Comparison of ENCODE assay signal across 8 cellular contexts in genomic region chr15:74956648-74957300, GRCh38. TPM values are rescaled to one million over a fixed set of nuclear protein-coding genes. Genes with fewer than 3 reads are reported as not detected.
DNase-seq lines count a peak whose midpoint lies in the region; ATAC-seq and TF ChIP-seq lines count a peak whose summit lies in the region.

TSS of gene RPP25 (minus strand) at chr15:74956772. CDS start at chr15:74956583, 189 bp downstream.

- TF ChIP-seq EP300 in gastroesophageal sphincter (IDR thresholded peaks at IDR 0.05) = no peak

- peak in 1 of 2 donors; percentile 45 for TF ChIP-seq POLR2A in gastroesophageal sphincter (IDR thresholded peaks at IDR 0.05)

- peaks cover 0 to 4% (median 0%) of the 10 kb centered on the region in 7 donors for H3K9me3 Mint-ChIP-seq in CD4-positive, CD25-positive, alpha-beta regulatory T cell

- H3K4me3 Mint-ChIP-seq in CD4-positive, CD25-positive, alpha-beta regulatory T cell = peak within 1 kb of the TSS; percentile 79 to 86 (median 82)

- H3K9ac ChIP-seq in stomach smooth muscle (ENCODE audit: low read length in 2 of 2) = peak within 1 kb of the TSS; percentile 13 to 55

- H2AFZ ChIP-seq in neuron (ENCODE audit: low read depth, low read length) = peak within 1 kb of the TSS; percentile 88

- peak; percentile 47 to 74 (median 53) for DNase-seq in CD4-positive, CD25-positive, alpha-beta regulatory T cell
- DNase-seq in HT-29 (ENCODE audit: low spot score) (peak; percentile 90), RPMI7951 (ENCODE audit: low read depth) (peak; percentile 83)
- peak; percentile 79 for DNase-seq in activated naive CD4-positive, alpha-beta T cell treated with Interleukin-2 at 50 U/mL for 16 hours

- H3K36me3 ChIP-seq in CD4-positive, CD25-positive, alpha-beta regulatory T cell (ENCODE audit: control insufficient read depth, insufficient read depth, low read length) = no peaks in the 10 kb centered on the region
- H3K36me3 ChIP-seq in gastroesophageal sphincter (no peaks in the 10 kb centered on the region), neuron (ENCODE audit: insufficient read depth, low read length) (no peaks in the 10 kb centered on the region), stomach smooth muscle (ENCODE audit: control insufficient read depth in 2 of 2, insufficient read depth in 2 of 2, low read length in 2 of 2) (no peaks in the 10 kb centered on the region)

- peak; percentile 79 to 82 for ATAC-seq in CD4-positive, CD25-positive, alpha-beta regulatory T cell (ENCODE audit: low read depth in 2 of 2)
- peak; percentile 77 for ATAC-seq in GM19438 (IDR thresholded peaks at IDR 0.05; ENCODE audit: low read depth, unreplicated experiment)
- peak; percentile 90 for ATAC-seq in gastroesophageal sphincter

- H3K27ac Mint-ChIP-seq in CD4-positive, CD25-positive, alpha-beta regulatory T cell = peak within 1 kb of the TSS in 1 of 3 donors; percentile 26

- H3K9me3 ChIP-seq in CD4-positive, CD25-positive, alpha-beta regulatory T cell (ENCODE audit: control insufficient read depth in 2 of 2, low read length in 2 of 2) = no peaks in the 10 kb centered on the region
- H3K9me3 ChIP-seq in gastroesophageal sphincter = no peaks in the 10 kb centered on the region
- H3K9me3 ChIP-seq in neuron (ENCODE audit: low read length) = peaks cover 4% of the 10 kb centered on the region
- no peaks in the 10 kb centered on the region for H3K9me3 ChIP-seq in stomach smooth muscle (ENCODE audit: control insufficient read depth in 2 of 2, low read length in 2 of 2)

- peak within 1 kb of the TSS; percentile 35 for H3K4me3 ChIP-seq in CD4-positive, CD25-positive, alpha-beta regulatory T cell (ENCODE audit: low read depth, low read length)
- H3K4me3 ChIP-seq in gastroesophageal sphincter = peak within 1 kb of the TSS; percentile 23 to 65
- H3K4me3 ChIP-seq in neuron (ENCODE audit: low read length) = peak within 1 kb of the TSS; percentile 50
- H3K4me3 ChIP-seq in stomach smooth muscle (ENCODE audit: low read length in 2 of 2) = peak within 1 kb of the TSS; percentile 70 to 73

- H3K27me3 ChIP-seq in CD4-positive, CD25-positive, alpha-beta regulatory T cell (ENCODE audit: control insufficient read depth, insufficient read depth, low read length) = peaks cover 12% of the 10 kb centered on the region
- H3K27me3 ChIP-seq in gastroesophageal sphincter = peaks cover 71% of the 10 kb centered on the region
- peaks cover 50% of the 10 kb centered on the region for H3K27me3 ChIP-seq in neuron (ENCODE audit: insufficient read depth, low read length)
- peaks cover 28 to 33% of the 10 kb centered on the region in 2 donors for H3K27me3 ChIP-seq in stomach smooth muscle (ENCODE audit: control insufficient read depth in 1 of 2, insufficient read depth in 2 of 2, low read length in 2 of 2)

- peaks cover 0 to 29% (median 7%) of the 10 kb centered on the region in 4 donors for H3K4me1 Mint-ChIP-seq in CD4-positive, CD25-positive, alpha-beta regulatory T cell

- H3K27me3 Mint-ChIP-seq in CD4-positive, CD25-positive, alpha-beta regulatory T cell = peaks cover 50% of the 10 kb centered on the region

- peaks cover 35% of the 10 kb centered on the region for H3K4me1 ChIP-seq in CD4-positive, CD25-positive, alpha-beta regulatory T cell (ENCODE audit: control insufficient read depth, insufficient read depth, low read length, poor library complexity, severe bottlenecking)
- peaks cover 0 to 57% (median 25%) of the 10 kb centered on the region in 3 donors for H3K4me1 ChIP-seq in gastroesophageal sphincter
- H3K4me1 ChIP-seq in neuron (ENCODE audit: insufficient read depth, low read length) = peaks cover 22% of the 10 kb centered on the region
- H3K4me1 ChIP-seq in stomach smooth muscle (ENCODE audit: control insufficient read depth, insufficient read depth, low read length) = peaks cover 38% of the 10 kb centered on the region

- no peak for TF ChIP-seq CTCF in gastroesophageal sphincter (IDR thresholded peaks at IDR 0.05)

- H3K36me3 Mint-ChIP-seq in CD4-positive, CD25-positive, alpha-beta regulatory T cell = no peaks in the 10 kb centered on the region

- no CpG with 5 or more reads among the region's 66 CpGs for WGBS in gastroesophageal sphincter (ENCODE audit: low coverage in 1 of 2), 2 donors

- no peak within 1 kb of the TSS for H3K27ac ChIP-seq in CD4-positive, CD25-positive, alpha-beta regulatory T cell (ENCODE audit: insufficient read depth, low read length, poor library complexity, severe bottlenecking)
- H3K27ac ChIP-seq in gastroesophageal sphincter (peak within 1 kb of the TSS in 3 of 4 donors; percentile 67 to 78 (median 73)), stomach smooth muscle (ENCODE audit: low read length) (no peak within 1 kb of the TSS)

RNA-seq across cellular contexts. Expression of gene RPP25, which starts in this region (rescaled TPM):
- 0.54 TPM for total RNA-seq in CD4-positive, CD25-positive, alpha-beta regulatory T cell
- 1 to 10 TPM; 1.6 to 4.6 (median 2.8) TPM for polyA plus RNA-seq in CD4-positive, CD25-positive, alpha-beta regulatory T cell
- 60.1 and 68.1 TPM in 2 replicates for total RNA-seq in HT-29 (2014; rRNA removed; shearing (Covaris generic))
- total RNA-seq in RPMI7951 (2014; rRNA removed; shearing (Covaris generic)) = 9.7 and 14.9 TPM in 2 replicates
- total RNA-seq in gastroesophageal sphincter = 1 to 10 TPM; 1.6 to 8.0 (median 6.7) TPM

Comparison
In these comparisons a context has a peak if more than half of its experiments do, and no peak if none do; other contexts are left out.
1. H3K27ac ChIP-seq: peak in gastroesophageal sphincter (3 of 4); none in CD4-positive, CD25-positive, alpha-beta regulatory T cell (single experiment) and stomach smooth muscle (single experiment).
2. Peak in every context shown above with its lines, with median percentiles within 50 percentile points of each other: ATAC-seq, DNase-seq and H3K4me3 ChIP-seq.